ENCODE assay signal across 1 cellular context in the genomic region with DNA sequence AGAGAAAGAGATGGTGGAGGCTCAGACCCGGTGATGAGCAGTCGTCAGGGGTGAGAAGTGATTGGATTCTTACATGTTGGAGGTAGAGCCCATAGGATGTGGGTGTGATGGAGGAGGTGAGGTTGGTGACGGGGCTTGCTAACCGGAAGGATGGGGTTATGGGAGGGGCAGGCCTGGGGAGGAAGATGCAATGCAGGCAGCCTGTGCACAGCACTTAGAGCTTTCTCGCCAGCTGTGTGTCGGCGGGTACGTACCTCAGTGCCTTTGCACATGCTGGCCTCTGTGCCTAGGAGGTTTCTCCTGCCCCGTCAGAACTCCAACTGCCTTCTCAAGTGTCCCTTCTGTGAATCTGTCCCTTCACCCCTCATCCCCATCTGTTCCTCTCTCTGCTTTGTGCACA.
TF ChIP-seq lines count a peak whose summit lies in the region.

No MANE protein-coding gene starts in this region.

TF ChIP-seq in IMR-90, 13 proteins besides CTCF, POLR2A, EP300 and RAD21:
- TF ChIP-seq CHD1 (IDR thresholded peaks at IDR 0.05; ENCODE audit: low read depth, low read length) (no peak), ELK1 (IDR thresholded peaks at IDR 0.05; ENCODE audit: borderline replicate concordance, low read depth, low read length) (no peak), MAFK (IDR thresholded peaks at IDR 0.05; ENCODE audit: low read depth, low read length) (no peak), NFE2L2 (IDR thresholded peaks at IDR 0.05; ENCODE audit: low read depth, low read length) (no peak), RFX5 (IDR thresholded peaks at IDR 0.05; ENCODE audit: low read depth, low read length) (no peak), CEBPB (IDR thresholded peaks at IDR 0.05; ENCODE audit: low read depth, low read length) (no peak), MXI1 (IDR thresholded peaks at IDR 0.05; ENCODE audit: borderline replicate concordance, low read depth, low read length) (no peak), FOS (IDR thresholded peaks at IDR 0.05; ENCODE audit: low read depth, low read length) (no peak), MAZ (IDR thresholded peaks at IDR 0.05; ENCODE audit: borderline replicate concordance, low read depth, low read length) (no peak), BHLHE40 (IDR thresholded peaks at IDR 0.05; ENCODE audit: low read depth, low read length) (no peak), RCOR1 (IDR thresholded peaks at IDR 0.05; ENCODE audit: insufficient replicate concordance, low read length) (no peak), SMC3 (IDR thresholded peaks at IDR 0.05; ENCODE audit: low read depth, low read length) (no peak)
- TF ChIP-seq, protein P1, sequence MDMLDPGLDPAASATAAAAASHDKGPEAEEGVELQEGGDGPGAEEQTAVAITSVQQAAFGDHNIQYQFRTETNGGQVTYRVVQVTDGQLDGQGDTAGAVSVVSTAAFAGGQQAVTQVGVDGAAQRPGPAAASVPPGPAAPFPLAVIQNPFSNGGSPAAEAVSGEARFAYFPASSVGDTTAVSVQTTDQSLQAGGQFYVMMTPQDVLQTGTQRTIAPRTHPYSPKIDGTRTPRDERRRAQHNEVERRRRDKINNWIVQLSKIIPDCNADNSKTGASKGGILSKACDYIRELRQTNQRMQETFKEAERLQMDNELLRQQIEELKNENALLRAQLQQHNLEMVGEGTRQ (IDR thresholded peaks at IDR 0.05; ENCODE audit: low read depth, low read length) = no peak
